Comparison of ENCODE assay signal across 16 cellular contexts in genomic region chr2:46173636-46174253, GRCh38.
"Had no signal": no experiment of that assay in that cellular context is flagged by ENCODE, and none has a peak within 500 bp of the region (broad histone marks: within the 10 kb centered on the region; RNA-seq: fewer than 3 reads in every experiment).

No MANE protein-coding gene starts in this region.

- H3K4me3 ChIP-seq: psoas muscle, skin epidermis, vagina had no signal

- H3K4me3 Mint-ChIP-seq: dendritic cell treated with granulocyte-macrophage colony-stimulating factor and Interleukin-4, amounts not matched to agents 40 ng/mL and 50 ng/mL, for 4 days; naive B cell; nephron; type B pancreatic cell had no signal

- H3K27ac ChIP-seq: parathyroid adenoma, psoas muscle, vagina had no signal

- H3K9me3 Mint-ChIP-seq: dendritic cell treated with granulocyte-macrophage colony-stimulating factor and Interleukin-4, amounts not matched to agents 40 ng/mL and 50 ng/mL, for 4 days; naive B cell; nephron; type B pancreatic cell had no signal

- H3K27ac Mint-ChIP-seq: dendritic cell treated with granulocyte-macrophage colony-stimulating factor and Interleukin-4, amounts not matched to agents 40 ng/mL and 50 ng/mL, for 4 days; nephron; type B pancreatic cell had no signal

- H2AFZ ChIP-seq: parathyroid adenoma had no signal

- H3K36me3 ChIP-seq: vagina had no signal

- ATAC-seq: foreskin keratinocyte, left ventricle myocardium superior, psoas muscle, sciatic nerve had no signal

- H3K79me2 ChIP-seq: parathyroid adenoma had no signal

- DNase-seq: foreskin keratinocyte; left colon; left ventricle myocardium superior; mesendoderm; naive B cell; psoas muscle; retina; stimulated activated CD4-positive, alpha-beta T cell treated with anti-CD3 and anti-CD28 coated beads, Interleukin-2, amount 100 ng/mL, for 48 hours; stimulated activated naive CD4-positive, alpha-beta T cell treated with Interleukin-2 at 50 U/mL for 16 hours had no signal

- H3K9ac ChIP-seq: parathyroid adenoma had no signal

- H3K27me3 Mint-ChIP-seq: dendritic cell treated with granulocyte-macrophage colony-stimulating factor and Interleukin-4, amounts not matched to agents 40 ng/mL and 50 ng/mL, for 4 days; naive B cell; type B pancreatic cell had no signal

- H3K9me3 ChIP-seq: psoas muscle, vagina had no signal

- H3K4me1 ChIP-seq: psoas muscle had no signal

- H3K27me3 ChIP-seq: foreskin keratinocyte, vagina had no signal
